In genomic region chr22:31084811-31085492, GRCh38 we compare ENCODE assay signal across 1 cellular context.
TF ChIP-seq lines count a peak whose summit lies in the region.

No MANE protein-coding gene starts in this region.

TF ChIP-seq in GM23338, 12 proteins besides CTCF, POLR2A, EP300 and RAD21 (continued from another document):
- TF ChIP-seq ZNF462 (CRISPR knock-in tag; IDR thresholded peaks at IDR 0.05) (no peak), POLR2AphosphoS5 (IDR thresholded peaks at IDR 0.05; ENCODE audit: low read depth) (peak; percentile 83), JUNB (IDR thresholded peaks at IDR 0.05; ENCODE audit: unreplicated experiment) (no peak), EZH2 (IDR thresholded peaks at IDR 0.05; ENCODE audit: low read depth, unreplicated experiment) (no peak), CREB1 (CRISPR knock-in tag; IDR thresholded peaks at IDR 0.05; ENCODE audit: low read depth) (no peak), ZNF114 (CRISPR knock-in tag; IDR thresholded peaks at IDR 0.05) (no peak)
